17 cellular contexts compared by ENCODE assay signal in genomic region chr16:52963471-52963870, GRCh38.
DNase-seq lines count a peak whose midpoint lies in the region; ATAC-seq and TF ChIP-seq lines count a peak whose summit lies in the region.
"Had no signal": no experiment of that assay in that cellular context is flagged by ENCODE, and none has a peak within 500 bp of the region (broad histone marks: within the 10 kb centered on the region; RNA-seq: fewer than 3 reads in every experiment).

No MANE protein-coding gene starts in this region.

- DNase-seq in NCI-H2171 treated with DMSO at 0.1 percent for 48 hours (lab: John Stamatoyannopoulos, UW): peak; percentile 61
- DNase-seq in NCI-H2171 (lab: John Stamatoyannopoulos, UW): no peak
- DNase-seq in NCI-H2227 treated with DMSO at 0.1 percent for 48 hours (lab: John Stamatoyannopoulos, UW): peak; percentile 21
- no peak for DNase-seq in endothelial cell (ENCODE audit: low spot score)
- no peak for DNase-seq in neural crest cell (ENCODE audit: low read depth, low spot score)
- no peak for DNase-seq in globus pallidus (ENCODE audit: low spot score)
- DNase-seq in left lobe of liver (ENCODE audit: low spot score): no peak
- DNase-seq: CD8-positive, alpha-beta T cell; DND-41; MG63; NCI-H1092 treated with DMSO at 0.1 percent for 48 hours; NCI-H2081 treated with DMSO at 0.1 percent for 48 hours; NK-92 treated with Interleukin-12 subunit alpha and Interleukin-12 subunit beta, amount 100 ng/mL, for 24 hours; OCI-M1; RPMI8226; SIG-M5 had no signal

- no peak overlapping the region for H3K4me3 Mint-ChIP-seq in endothelial cell (ENCODE audit: unreplicated experiment)
- H3K4me3 Mint-ChIP-seq in neural crest cell: peak overlapping the region; percentile 35
- H3K4me3 Mint-ChIP-seq: CD8-positive, alpha-beta T cell had no signal

- H3K9me3 Mint-ChIP-seq in endothelial cell (ENCODE audit: unreplicated experiment): no peaks in the 10 kb centered on the region
- no peaks in the 10 kb centered on the region for H3K9me3 Mint-ChIP-seq in neural crest cell
- H3K9me3 Mint-ChIP-seq: CD8-positive, alpha-beta T cell had no signal

- ATAC-seq in GM18498 (IDR thresholded peaks at IDR 0.05; ENCODE audit: unreplicated experiment) (no peak), left lobe of liver (no peak)
- ATAC-seq: CD8-positive, alpha-beta T cell had no signal

- peaks cover 4% of the 10 kb centered on the region for H3K4me1 Mint-ChIP-seq in endothelial cell (ENCODE audit: unreplicated experiment)
- H3K4me1 Mint-ChIP-seq in neural crest cell: peaks cover 29% of the 10 kb centered on the region

- H3K27ac Mint-ChIP-seq in endothelial cell (ENCODE audit: unreplicated experiment): peak overlapping the region; percentile 69
- H3K27ac Mint-ChIP-seq in neural crest cell (ENCODE audit: unreplicated experiment): peak overlapping the region; percentile 98
- H3K27ac Mint-ChIP-seq: CD8-positive, alpha-beta T cell had no signal

- H3K27me3 Mint-ChIP-seq in endothelial cell (ENCODE audit: unreplicated experiment): no peaks in the 10 kb centered on the region
- H3K27me3 Mint-ChIP-seq in neural crest cell (ENCODE audit: low read depth): no peaks in the 10 kb centered on the region

- H3K36me3 Mint-ChIP-seq in endothelial cell (ENCODE audit: low read depth, unreplicated experiment) (no peaks in the 10 kb centered on the region), neural crest cell (ENCODE audit: low read depth) (no peaks in the 10 kb centered on the region)
- H3K36me3 Mint-ChIP-seq: CD8-positive, alpha-beta T cell had no signal

- no peak for TF ChIP-seq CTCF in endothelial cell (IDR thresholded peaks at IDR 0.05; ENCODE audit: unreplicated experiment)
- no peak for TF ChIP-seq CTCF in neural crest cell (conservative IDR thresholded peaks at IDR 0.05)

Comparison
In these comparisons a context has a peak if more than half of its experiments do, and no peak if none do; other contexts are left out.
1. DNase-seq: peak in NCI-H2171 treated with DMSO at 0.1 percent for 48 hours (single experiment) and NCI-H2227 treated with DMSO at 0.1 percent for 48 hours (single experiment); none in NCI-H2171 (single experiment), endothelial cell (single experiment), neural crest cell (single experiment), globus pallidus (single experiment) and left lobe of liver (single experiment).